9 cellular contexts compared by ENCODE assay signal in genomic region chr18:45997689-45998088, GRCh38. TPM values are rescaled to one million over a fixed set of nuclear protein-coding genes. Genes with fewer than 3 reads are reported as not detected.
DNase-seq lines count a peak whose midpoint lies in the region; ATAC-seq lines count a peak whose summit lies in the region.
"Had no signal": no experiment of that assay in that cellular context is flagged by ENCODE, and none has a peak within 500 bp of the region (broad histone marks: within the 10 kb centered on the region; RNA-seq: fewer than 3 reads in every experiment).

No MANE protein-coding gene starts in this region.

- peak overlapping the region; percentile 83 for H3K27ac Mint-ChIP-seq in activated CD4-positive, alpha-beta T cell treated with anti-CD3 and anti-CD28 coated beads, Interleukin-2, amount 10 ng/mL, durations not matched to agents 24 days and 14 days
- H3K27ac Mint-ChIP-seq in effector memory CD8-positive, alpha-beta T cell: peak overlapping the region; percentile 81 to 91

- ATAC-seq in GM21390 (IDR thresholded peaks at IDR 0.05; ENCODE audit: unreplicated experiment): peak; percentile 71
- ATAC-seq in effector memory CD8-positive, alpha-beta T cell (replicated peaks): peak; percentile 69
- ATAC-seq: HepG2 had no signal

- H3K36me3 Mint-ChIP-seq in activated CD4-positive, alpha-beta T cell treated with anti-CD3 and anti-CD28 coated beads, Interleukin-2, amount 10 ng/mL, durations not matched to agents 24 days and 14 days (ENCODE audit: low read depth): peaks cover 15% of the 10 kb centered on the region
- H3K36me3 Mint-ChIP-seq in effector memory CD8-positive, alpha-beta T cell (ENCODE audit: insufficient read depth): no peaks in the 10 kb centered on the region

- peak overlapping the region; percentile 51 for H3K4me3 Mint-ChIP-seq in activated CD4-positive, alpha-beta T cell treated with anti-CD3 and anti-CD28 coated beads, Interleukin-2, amount 10 ng/mL, durations not matched to agents 24 days and 14 days
- peak overlapping the region; percentile 39 to 41 for H3K4me3 Mint-ChIP-seq in effector memory CD8-positive, alpha-beta T cell

- peaks cover 30% of the 10 kb centered on the region for H3K4me1 Mint-ChIP-seq in activated CD4-positive, alpha-beta T cell treated with anti-CD3 and anti-CD28 coated beads, Interleukin-2, amount 10 ng/mL, durations not matched to agents 24 days and 14 days
- H3K4me1 Mint-ChIP-seq in effector memory CD8-positive, alpha-beta T cell (ENCODE audit: low read depth in 2 of 2): peaks cover 19 to 26% of the 10 kb centered on the region in 2 donors

- DNase-seq in activated CD4-positive, alpha-beta T cell treated with anti-CD3 and anti-CD28 coated beads, Interleukin-2, amount 10 ng/mL, durations not matched to agents 24 days and 14 days: peak; percentile 75
- DNase-seq in effector memory CD8-positive, alpha-beta T cell: peak in 2 of 3 experiments; percentile 1 to 3
- peak; percentile 7 to 12 for DNase-seq in stimulated activated CD8-positive, alpha-beta memory T cell treated with anti-CD3 and anti-CD28 coated beads, Interleukin-2, amount 100 ng/mL, for 48 hours (ENCODE audit: low read depth in 2 of 2)
- no peak for DNase-seq in OCI-M1 (lab: John Stamatoyannopoulos, UW)
- DNase-seq in SW 1271 (lab: John Stamatoyannopoulos, UW): no peak
- no peak for DNase-seq in NCI-H2029 treated with DMSO at 0.1 percent for 48 hours (lab: John Stamatoyannopoulos, UW)
- DNase-seq: sigmoid colon had no signal

- no peaks in the 10 kb centered on the region for H3K27me3 Mint-ChIP-seq in activated CD4-positive, alpha-beta T cell treated with anti-CD3 and anti-CD28 coated beads, Interleukin-2, amount 10 ng/mL, durations not matched to agents 24 days and 14 days
- no peaks in the 10 kb centered on the region for H3K27me3 Mint-ChIP-seq in effector memory CD8-positive, alpha-beta T cell

- intact Hi-C loops in activated CD4-positive, alpha-beta T cell treated with anti-CD3 and anti-CD28 coated beads, Interleukin-2, amount 10 ng/mL, durations not matched to agents 24 days and 14 days (cut with micrococcal nuclease): loop anchor here (1.0 to 5.0 kb wide), 2 partner anchors 16 to 75 kb away; partner anchors contain the start of gene PSTPIP2

- H3K9me3 Mint-ChIP-seq in activated CD4-positive, alpha-beta T cell treated with anti-CD3 and anti-CD28 coated beads, Interleukin-2, amount 10 ng/mL, durations not matched to agents 24 days and 14 days: peaks cover 7% of the 10 kb centered on the region
- H3K9me3 Mint-ChIP-seq in effector memory CD8-positive, alpha-beta T cell: no peaks in the 10 kb centered on the region

RNA-seq across cellular contexts. Expression of gene EPG5, which starts 30.6 kb away (rescaled TPM):
- total RNA-seq in activated CD4-positive, alpha-beta T cell treated with anti-CD3 and anti-CD28 coated beads, Interleukin-2, amount 10 ng/mL, durations not matched to agents 24 days and 14 days: 14.9 and 15.5 TPM in 2 replicates

Comparison
In these comparisons a context has a peak if more than half of its experiments do, and no peak if none do; other contexts are left out.
1. DNase-seq: peak in activated CD4-positive, alpha-beta T cell treated with anti-CD3 and anti-CD28 coated beads, Interleukin-2, amount 10 ng/mL, durations not matched to agents 24 days and 14 days (single experiment), effector memory CD8-positive, alpha-beta T cell (2 of 3) and stimulated activated CD8-positive, alpha-beta memory T cell treated with anti-CD3 and anti-CD28 coated beads, Interleukin-2, amount 100 ng/mL, for 48 hours (2 of 2); none in OCI-M1 (single experiment), SW 1271 (0 of 2) and NCI-H2029 treated with DMSO at 0.1 percent for 48 hours (single experiment).